8 cellular contexts compared by ENCODE assay signal in the genomic region with DNA sequence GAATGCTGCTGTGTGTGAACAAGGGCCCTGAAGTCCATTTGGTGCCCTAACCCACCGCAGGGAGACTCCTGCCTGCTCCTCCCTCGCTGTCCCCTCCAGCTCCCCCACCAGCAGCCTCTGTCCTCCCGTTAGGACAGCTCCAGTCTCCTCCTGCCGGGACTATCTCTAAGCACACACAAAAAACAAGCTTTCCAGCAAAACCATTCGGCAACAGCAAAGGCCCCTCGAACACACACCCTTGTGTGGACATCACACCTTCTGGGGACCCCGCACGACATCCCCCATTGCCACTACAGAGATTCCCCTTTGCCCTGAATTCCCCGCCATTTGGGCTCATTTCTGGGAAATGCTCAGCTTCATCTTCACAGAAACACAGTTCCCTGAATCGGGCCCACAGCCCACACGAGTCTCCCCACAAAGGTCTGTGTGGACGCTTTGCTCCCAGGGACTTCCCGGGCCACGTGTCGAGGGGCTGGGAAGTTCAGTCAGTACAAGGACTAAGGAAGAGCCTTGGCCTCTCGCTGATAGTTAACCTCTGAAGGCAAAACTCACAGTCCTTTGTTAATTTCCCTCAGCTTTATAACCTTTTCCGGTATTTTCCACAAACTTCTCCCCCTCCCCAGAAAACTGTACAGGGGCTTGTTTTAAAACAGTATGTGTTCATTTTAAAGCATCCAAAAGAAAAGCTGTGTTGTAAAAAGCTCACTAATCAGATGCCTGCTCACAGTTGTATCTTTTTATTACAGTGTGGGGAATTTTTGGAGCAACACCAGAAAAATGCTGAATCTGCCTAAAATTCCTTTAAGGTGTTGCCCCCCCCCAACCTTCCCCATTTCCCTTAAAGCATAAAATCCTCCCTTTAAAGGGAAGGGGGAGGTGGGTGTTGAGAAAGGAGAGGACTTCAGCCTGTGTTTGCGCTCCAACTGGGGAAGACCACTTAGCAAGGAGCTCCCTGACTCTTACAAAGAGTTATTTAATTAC. TPM values are rescaled to one million over a fixed set of nuclear protein-coding genes. Genes with fewer than 3 reads are reported as not detected.
DNase-seq lines count a peak whose midpoint lies in the region; ATAC-seq and TF ChIP-seq lines count a peak whose summit lies in the region.

No MANE protein-coding gene starts in this region.

- H3K4me1 ChIP-seq in SK-N-SH (ENCODE audit: control insufficient read depth in 1 of 2, insufficient read depth in 2 of 2, low read depth in 1 of 2, low read length in 1 of 2) (peaks cover 79 to 81% of the 10 kb centered on the region in 2 experiments), stomach (peaks cover 77 to 98% (median 91%) of the 10 kb centered on the region in 4 donors)

- peaks cover 99% of the 10 kb centered on the region for H3K79me2 ChIP-seq in SK-N-SH (ENCODE audit: insufficient read depth)

- no peak for TF ChIP-seq RAD21 in SK-N-SH (IDR thresholded peaks at IDR 0.05; ENCODE audit: low read length)

- intact Hi-C loops in stomach (cut with DNase I; ENCODE audit: low total_unique reads) = no loop called here

- no peaks in the 10 kb centered on the region for H3K9me3 ChIP-seq in SK-N-SH
- no peaks in the 10 kb centered on the region for H3K9me3 ChIP-seq in stomach

- 83% methylated on average over 17 of the region's 18 CpGs for WGBS in SK-N-SH (ENCODE audit: low lambda C conversion rate)
- 53 to 66% (median 60%) methylated on average over 17 to 18 of the region's 18 CpGs for WGBS in stomach, 5 donors

- peak overlapping the region; percentile 33; the same call in 1 of the 2 replicates for H3K9ac ChIP-seq in SK-N-SH

- no peak overlapping the region for H3K4me3 ChIP-seq in SK-N-SH (ENCODE audit: low read depth in 2 of 2, low read length in 1 of 2)
- peak overlapping the region in 1 of 4 donors; percentile 8 for H3K4me3 ChIP-seq in stomach

- TF ChIP-seq EP300 in SK-N-SH (IDR thresholded peaks at IDR 0.05; ENCODE audit: borderline replicate concordance in 1 of 2, low read depth in 1 of 2, low read length in 1 of 2) (no peak), stomach (IDR thresholded peaks at IDR 0.05) (no peak)

- H3K36me3 ChIP-seq in SK-N-SH (replicated peaks in 1 of 2; ENCODE audit: control insufficient read depth in 1 of 2, insufficient read depth in 2 of 2, low read length in 1 of 2) = peaks cover 20 to 29% of the 10 kb centered on the region in 2 experiments
- peaks cover 10 to 25% (median 19%) of the 10 kb centered on the region in 4 donors for H3K36me3 ChIP-seq in stomach

- CTCF ChIA-PET in SK-N-SH (lab: Yijun Ruan, JAX) = interaction anchor here (1.1 to 1.5 kb wide), 2 partner anchors 7 to 27 kb away, joined by 3 read pairs; no protein-coding TSS in a partner anchor

- H3K9me3 Mint-ChIP-seq in activated naive CD4-positive, alpha-beta T cell treated with anti-CD3 and anti-CD28 coated beads, Interleukin-2, amount 50 U/mL, for 72 hours = no peaks in the 10 kb centered on the region

- H3K27ac Mint-ChIP-seq in activated naive CD4-positive, alpha-beta T cell treated with anti-CD3 and anti-CD28 coated beads, Interleukin-2, amount 50 U/mL, for 72 hours = peak overlapping the region; percentile 81 to 96

- H3K27ac ChIP-seq in SK-N-SH (ENCODE audit: low read depth in 2 of 2, low read length in 1 of 2) (peak overlapping the region; percentile 85 to 91), layer of hippocampus (ENCODE audit: low read depth, low read length) (peak overlapping the region; percentile 46), stomach (peak overlapping the region; percentile 12 to 100 (median 79))

- peaks cover 96% of the 10 kb centered on the region for H4K20me1 ChIP-seq in SK-N-SH (ENCODE audit: insufficient read depth)

- H3K4me2 ChIP-seq in SK-N-SH = peak overlapping the region; percentile 78; the same call in 1 of the 2 replicates

- peaks cover 0 to 27% of the 10 kb centered on the region in 2 donors for H3K36me3 Mint-ChIP-seq in activated naive CD4-positive, alpha-beta T cell treated with anti-CD3 and anti-CD28 coated beads, Interleukin-2, amount 50 U/mL, for 72 hours

- H3K27me3 ChIP-seq in SK-N-SH (ENCODE audit: insufficient read depth) (no peaks in the 10 kb centered on the region), layer of hippocampus (ENCODE audit: control insufficient read depth, insufficient read depth, low read length) (no peaks in the 10 kb centered on the region), stomach (no peaks in the 10 kb centered on the region)

- no peak for ATAC-seq in SK-N-SH treated with all-trans-retinoic acid at 6 μM for 48 hours
- no peak for ATAC-seq in activated naive CD4-positive, alpha-beta T cell treated with anti-CD3 and anti-CD28 coated beads, Interleukin-2, amount 50 U/mL, for 72 hours
- ATAC-seq in HG03175 (IDR thresholded peaks at IDR 0.05; ENCODE audit: unreplicated experiment) = no peak

- H3K9me2 ChIP-seq in SK-N-SH = no peaks in the 10 kb centered on the region

- no peak for DNase-seq in SK-N-SH
- no peak for DNase-seq in activated naive CD4-positive, alpha-beta T cell treated with anti-CD3 and anti-CD28 coated beads, Interleukin-2, amount 50 U/mL, for 72 hours (ENCODE audit: low spot score in 2 of 2)
- no peak for DNase-seq in stomach
- DNase-seq in islet precursor cell = no peak
- no peak for DNase-seq in NCI-H2081 (lab: John Stamatoyannopoulos, UW)

- H2AFZ ChIP-seq in SK-N-SH (ENCODE audit: low read depth) = no peak overlapping the region

- TF ChIP-seq POLR2A in stomach (IDR thresholded peaks at IDR 0.05) = no peak

- POLR2A ChIA-PET in SK-N-SH (lab: Yijun Ruan, JAX) = interaction anchor here (0.6 to 1.0 kb wide), 2 partner anchors 9 to 75 kb away, joined by 3 read pairs; no protein-coding TSS in a partner anchor

- TF ChIP-seq CTCF in SK-N-SH (IDR thresholded peaks at IDR 0.05) (no peak), stomach (IDR thresholded peaks at IDR 0.05) (no peak)

- peaks cover 74% of the 10 kb centered on the region for H3F3A ChIP-seq in SK-N-SH (replicated peaks; ENCODE audit: insufficient read depth)

TF ChIP-seq in SK-N-SH, 30 proteins besides CTCF, POLR2A, EP300 and RAD21:
- TF ChIP-seq NFIC (IDR thresholded peaks at IDR 0.05; ENCODE audit: borderline replicate concordance) = no peak
- TF ChIP-seq, protein P1, sequence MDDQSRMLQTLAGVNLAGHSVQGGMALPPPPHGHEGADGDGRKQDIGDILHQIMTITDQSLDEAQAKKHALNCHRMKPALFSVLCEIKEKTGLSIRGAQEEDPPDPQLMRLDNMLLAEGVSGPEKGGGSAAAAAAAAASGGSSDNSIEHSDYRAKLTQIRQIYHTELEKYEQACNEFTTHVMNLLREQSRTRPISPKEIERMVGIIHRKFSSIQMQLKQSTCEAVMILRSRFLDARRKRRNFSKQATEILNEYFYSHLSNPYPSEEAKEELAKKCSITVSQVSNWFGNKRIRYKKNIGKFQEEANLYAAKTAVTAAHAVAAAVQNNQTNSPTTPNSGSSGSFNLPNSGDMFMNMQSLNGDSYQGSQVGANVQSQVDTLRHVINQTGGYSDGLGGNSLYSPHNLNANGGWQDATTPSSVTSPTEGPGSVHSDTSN (IDR thresholded peaks at IDR 0.05) = no peak

TF ChIP-seq in SK-N-SH treated with all-trans-retinoic acid at 6 μM for 48 hours, 23 proteins besides CTCF, POLR2A, EP300 and RAD21 (continues in another document):
- TF ChIP-seq ISL1 (CRISPR knock-in tag; IDR thresholded peaks at IDR 0.05) = no peak
- no peak for TF ChIP-seq ZFP30 (CRISPR knock-in tag; IDR thresholded peaks at IDR 0.05)
- TF ChIP-seq, protein P2, sequence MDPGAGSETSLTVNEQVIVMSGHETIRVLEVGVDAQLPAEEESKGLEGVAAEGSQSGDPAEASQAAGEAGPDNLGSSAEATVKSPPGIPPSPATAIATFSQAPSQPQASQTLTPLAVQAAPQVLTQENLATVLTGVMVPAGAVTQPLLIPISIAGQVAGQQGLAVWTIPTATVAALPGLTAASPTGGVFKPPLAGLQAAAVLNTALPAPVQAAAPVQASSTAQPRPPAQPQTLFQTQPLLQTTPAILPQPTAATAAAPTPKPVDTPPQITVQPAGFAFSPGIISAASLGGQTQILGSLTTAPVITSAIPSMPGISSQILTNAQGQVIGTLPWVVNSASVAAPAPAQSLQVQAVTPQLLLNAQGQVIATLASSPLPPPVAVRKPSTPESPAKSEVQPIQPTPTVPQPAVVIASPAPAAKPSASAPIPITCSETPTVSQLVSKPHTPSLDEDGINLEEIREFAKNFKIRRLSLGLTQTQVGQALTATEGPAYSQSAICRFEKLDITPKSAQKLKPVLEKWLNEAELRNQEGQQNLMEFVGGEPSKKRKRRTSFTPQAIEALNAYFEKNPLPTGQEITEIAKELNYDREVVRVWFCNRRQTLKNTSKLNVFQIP (CRISPR knock-in tag; IDR thresholded peaks at IDR 0.05; ENCODE audit: borderline replicate concordance, low read depth) = no peak
- no peak for TF ChIP-seq PPARA (CRISPR knock-in tag; IDR thresholded peaks at IDR 0.05; ENCODE audit: borderline replicate concordance)
- TF ChIP-seq, protein P3, sequence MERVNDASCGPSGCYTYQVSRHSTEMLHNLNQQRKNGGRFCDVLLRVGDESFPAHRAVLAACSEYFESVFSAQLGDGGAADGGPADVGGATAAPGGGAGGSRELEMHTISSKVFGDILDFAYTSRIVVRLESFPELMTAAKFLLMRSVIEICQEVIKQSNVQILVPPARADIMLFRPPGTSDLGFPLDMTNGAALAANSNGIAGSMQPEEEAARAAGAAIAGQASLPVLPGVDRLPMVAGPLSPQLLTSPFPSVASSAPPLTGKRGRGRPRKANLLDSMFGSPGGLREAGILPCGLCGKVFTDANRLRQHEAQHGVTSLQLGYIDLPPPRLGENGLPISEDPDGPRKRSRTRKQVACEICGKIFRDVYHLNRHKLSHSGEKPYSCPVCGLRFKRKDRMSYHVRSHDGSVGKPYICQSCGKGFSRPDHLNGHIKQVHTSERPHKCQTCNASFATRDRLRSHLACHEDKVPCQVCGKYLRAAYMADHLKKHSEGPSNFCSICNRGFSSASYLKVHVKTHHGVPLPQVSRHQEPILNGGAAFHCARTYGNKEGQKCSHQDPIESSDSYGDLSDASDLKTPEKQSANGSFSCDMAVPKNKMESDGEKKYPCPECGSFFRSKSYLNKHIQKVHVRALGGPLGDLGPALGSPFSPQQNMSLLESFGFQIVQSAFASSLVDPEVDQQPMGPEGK (CRISPR knock-in tag; IDR thresholded peaks at IDR 0.05; ENCODE audit: borderline replicate concordance) = no peak
- TF ChIP-seq RARB (CRISPR knock-in tag; IDR thresholded peaks at IDR 0.05) = no peak
- TF ChIP-seq ZFP3 (CRISPR knock-in tag; IDR thresholded peaks at IDR 0.05) = no peak
- no peak for TF ChIP-seq GLIS3 (CRISPR knock-in tag; IDR thresholded peaks at IDR 0.05)
- TF ChIP-seq ESRRG (CRISPR knock-in tag; IDR thresholded peaks at IDR 0.05) = no peak
- TF ChIP-seq ZC3H10 (CRISPR knock-in tag; IDR thresholded peaks at IDR 0.05) = no peak
- no peak for TF ChIP-seq BACH2 (CRISPR knock-in tag; IDR thresholded peaks at IDR 0.05; ENCODE audit: borderline replicate concordance)

RNA-seq across cellular contexts. Expression of a gene that starts 25.9 kb away (rescaled TPM):
- polyA plus RNA-seq in SK-N-SH (2012; rRNA removed) (19.1 and 20.0 TPM in 2 replicates), stomach (10 to 100 TPM in 1 of 3 donors, 1 to 10 TPM in 2; 4.5 to 10.1 (median 9.9) TPM)
- 11.3 and 14.5 TPM in 2 replicates for polyA plus RNA-seq in SK-N-SH (2012; cell fraction: cytosol; rRNA removed)
- polyA plus RNA-seq in SK-N-SH (2012; cell fraction: nucleus; rRNA removed) = 15.2 and 26.8 TPM in 2 replicates
- total RNA-seq in activated naive CD4-positive, alpha-beta T cell treated with anti-CD3 and anti-CD28 coated beads, Interleukin-2, amount 50 U/mL, for 72 hours = 10 to 100 TPM; 13.4 to 14.6 TPM
- 100 to 1,000 TPM in 1 of 5 donors, 10 to 100 TPM in 3, 1 to 10 TPM in 1; 7.0 to 123 (median 29.3) TPM for total RNA-seq in stomach
